Comparison of ENCODE assay signal across 20 cellular contexts in genomic region chr14:104230946-104231345, GRCh38.
DNase-seq lines count a peak whose midpoint lies in the region; ATAC-seq and TF ChIP-seq lines count a peak whose summit lies in the region.
"Had no signal": no experiment of that assay in that cellular context is flagged by ENCODE, and none has a peak within 500 bp of the region (broad histone marks: within the 10 kb centered on the region; RNA-seq: fewer than 3 reads in every experiment).

No MANE protein-coding gene starts in this region.

- 97% methylated on average over 4 of the region's 4 CpGs for WGBS in right cardiac atrium
- WGBS in aorta, 2 donors: 87 to 91% methylated on average over 4 of the region's 4 CpGs

- H3K36me3 ChIP-seq in aorta (ENCODE audit: control insufficient read depth in 1 of 2, insufficient read depth in 2 of 2, low read length in 1 of 2) (no peaks in the 10 kb centered on the region), breast epithelium (no peaks in the 10 kb centered on the region)

- peak overlapping the region; percentile 37 for H3K4me3 Mint-ChIP-seq in glutamatergic neuron (ENCODE audit: unreplicated experiment)
- no peak overlapping the region for H3K4me3 Mint-ChIP-seq in activated CD4-positive, alpha-beta memory T cell treated with anti-CD3 and anti-CD28 coated beads for 36 hours
- H3K4me3 Mint-ChIP-seq: B cell; CD4-positive, CD25-positive, alpha-beta regulatory T cell; CD8-positive, alpha-beta memory T cell; H9 had no signal

- H3K27ac ChIP-seq in right cardiac atrium (ENCODE audit: low read length) (no peak overlapping the region), aorta (ENCODE audit: low read depth in 1 of 2, low read length in 2 of 2) (no peak overlapping the region), breast epithelium (no peak overlapping the region)
- H3K27ac ChIP-seq: BLaER1 treated with 17β-estradiol and CSF1 and Interleukin-3, amounts not matched to agents 10 nM and 100 nM had no signal

- H3K27me3 Mint-ChIP-seq in glutamatergic neuron (ENCODE audit: unreplicated experiment): peaks cover 7% of the 10 kb centered on the region
- no peaks in the 10 kb centered on the region for H3K27me3 Mint-ChIP-seq in activated CD4-positive, alpha-beta memory T cell treated with anti-CD3 and anti-CD28 coated beads for 36 hours
- H3K27me3 Mint-ChIP-seq: CD4-positive, CD25-positive, alpha-beta regulatory T cell had no signal

- peak in 2 of 3 donors; percentile 2 to 12 for DNase-seq in right cardiac atrium
- no peak for DNase-seq in Right ventricle myocardium superior
- DNase-seq in glutamatergic neuron: no peak
- peak; percentile 37 for DNase-seq in posterior vena cava (ENCODE audit: low spot score)
- peak; percentile 3 to 33 for DNase-seq in aorta
- no peak for DNase-seq in activated CD4-positive, alpha-beta memory T cell treated with anti-CD3 and anti-CD28 coated beads for 36 hours
- DNase-seq in breast epithelium (ENCODE audit: low spot score in 2 of 2): no peak
- no peak for DNase-seq in NCI-H2107 (lab: John Stamatoyannopoulos, UW)
- DNase-seq: CD4-positive, CD25-positive, alpha-beta regulatory T cell; COR-L47; DMS 273 treated with DMSO at 0.1 percent for 48 hours; DMS53; DND-41; EL; H9 had no signal

- H3K4me1 ChIP-seq in right cardiac atrium (ENCODE audit: control insufficient read depth, insufficient read depth, low read length) (no peaks in the 10 kb centered on the region), aorta (ENCODE audit: control insufficient read depth in 1 of 2, insufficient read depth in 2 of 2, low read length in 2 of 2) (no peaks in the 10 kb centered on the region), breast epithelium (no peaks in the 10 kb centered on the region)

- H3K9me3 ChIP-seq in right cardiac atrium (ENCODE audit: control insufficient read depth, low read length) (no peaks in the 10 kb centered on the region), aorta (ENCODE audit: control insufficient read depth, low read length) (peaks cover 7% of the 10 kb centered on the region), breast epithelium (peaks cover 38 to 39% of the 10 kb centered on the region in 2 donors)

- ATAC-seq in right cardiac atrium: no peak
- ATAC-seq in Right ventricle myocardium superior (ENCODE audit: poor library complexity): no peak
- no peak for ATAC-seq in aorta (ENCODE audit: low FRiP score)
- ATAC-seq: GM12878, HepG2 had no signal

- TF ChIP-seq CTCF in glutamatergic neuron (IDR thresholded peaks at IDR 0.05; ENCODE audit: partially characterized antibody, unreplicated experiment) (no peak), breast epithelium (IDR thresholded peaks at IDR 0.05) (no peak)

- peaks cover 12% of the 10 kb centered on the region for H3K4me1 Mint-ChIP-seq in glutamatergic neuron (ENCODE audit: low read depth, unreplicated experiment)
- peaks cover 16% of the 10 kb centered on the region for H3K4me1 Mint-ChIP-seq in activated CD4-positive, alpha-beta memory T cell treated with anti-CD3 and anti-CD28 coated beads for 36 hours (ENCODE audit: low read depth)

- CTCF ChIA-PET in activated CD4-positive, alpha-beta memory T cell treated with anti-CD3 and anti-CD28 coated beads for 36 hours (lab: Charles Lee): no interaction called here

- POLR2A ChIA-PET in activated CD4-positive, alpha-beta memory T cell treated with anti-CD3 and anti-CD28 coated beads for 36 hours (lab: Charles Lee): no interaction called here

- H3K27ac Mint-ChIP-seq in glutamatergic neuron (ENCODE audit: unreplicated experiment): peak overlapping the region; percentile 94
- H3K27ac Mint-ChIP-seq in activated CD4-positive, alpha-beta memory T cell treated with anti-CD3 and anti-CD28 coated beads for 36 hours: no peak overlapping the region
- H3K27ac Mint-ChIP-seq: B cell; CD4-positive, CD25-positive, alpha-beta regulatory T cell; CD8-positive, alpha-beta memory T cell; H9 had no signal

- H3K9me3 Mint-ChIP-seq in glutamatergic neuron (ENCODE audit: unreplicated experiment): peaks cover 17% of the 10 kb centered on the region
- H3K9me3 Mint-ChIP-seq in activated CD4-positive, alpha-beta memory T cell treated with anti-CD3 and anti-CD28 coated beads for 36 hours: peaks cover 28% of the 10 kb centered on the region

- intact Hi-C loops in right cardiac atrium (cut with DNase I) (no loop called here), Right ventricle myocardium superior (cut with DNase I) (no loop called here), posterior vena cava (cut with DNase I) (no loop called here), aorta (cut with DNase I) (no loop called here), breast epithelium (cut with DNase I; ENCODE audit: low total_unique reads) (no loop called here)
- intact Hi-C loops in activated CD4-positive, alpha-beta memory T cell treated with anti-CD3 and anti-CD28 coated beads for 36 hours (cut with micrococcal nuclease): no loop called here

- no peak overlapping the region for H3K4me3 ChIP-seq in right cardiac atrium (ENCODE audit: low read length)
- no peak overlapping the region for H3K4me3 ChIP-seq in aorta (ENCODE audit: low read length in 2 of 2)
- H3K4me3 ChIP-seq in breast epithelium: no peak overlapping the region
- H3K4me3 ChIP-seq: BLaER1 treated with 17β-estradiol and CSF1 and Interleukin-3, amounts not matched to agents 10 nM and 100 nM; GM12878 had no signal

- H3K36me3 Mint-ChIP-seq in glutamatergic neuron (ENCODE audit: unreplicated experiment): peaks cover 14% of the 10 kb centered on the region
- peaks cover 3% of the 10 kb centered on the region for H3K36me3 Mint-ChIP-seq in activated CD4-positive, alpha-beta memory T cell treated with anti-CD3 and anti-CD28 coated beads for 36 hours
- H3K36me3 Mint-ChIP-seq: CD4-positive, CD25-positive, alpha-beta regulatory T cell had no signal

- H3K27me3 ChIP-seq in right cardiac atrium (ENCODE audit: control insufficient read depth, insufficient read depth): no peaks in the 10 kb centered on the region
- no peaks in the 10 kb centered on the region for H3K27me3 ChIP-seq in aorta (ENCODE audit: control insufficient read depth in 1 of 2, insufficient read depth in 2 of 2, low read length in 1 of 2)
- peaks cover 0 to 4% of the 10 kb centered on the region in 2 donors for H3K27me3 ChIP-seq in breast epithelium

- no peak for TF ChIP-seq POLR2A in breast epithelium (IDR thresholded peaks at IDR 0.05)

Comparison
In these comparisons a context has a peak if more than half of its experiments do, and no peak if none do; other contexts are left out.
1. DNase-seq: peak in right cardiac atrium (2 of 3), posterior vena cava (single experiment) and aorta (2 of 2); none in Right ventricle myocardium superior (single experiment), glutamatergic neuron (single experiment), activated CD4-positive, alpha-beta memory T cell treated with anti-CD3 and anti-CD28 coated beads for 36 hours (single experiment), breast epithelium (0 of 2) and NCI-H2107 (single experiment).